In genomic region chr3:30610702-30611410, GRCh38 we compare ENCODE assay signal across 14 cellular contexts. TPM values are rescaled to one million over a fixed set of nuclear protein-coding genes. Genes with fewer than 3 reads are reported as not detected.
DNase-seq lines count a peak whose midpoint lies in the region; ATAC-seq and TF ChIP-seq lines count a peak whose summit lies in the region.
"Had no signal": no experiment of that assay in that cellular context is flagged by ENCODE, and none has a peak within 500 bp of the region (broad histone marks: within the 10 kb centered on the region; RNA-seq: fewer than 3 reads in every experiment).

No MANE protein-coding gene starts in this region.

- H3K79me2 ChIP-seq in ACC112 (ENCODE audit: control insufficient read depth, insufficient read depth, low read length, unreplicated experiment) (peaks cover 90% of the 10 kb centered on the region), HCT116 (ENCODE audit: insufficient read depth, low read length) (peaks cover 94% of the 10 kb centered on the region)

- H3K27ac Mint-ChIP-seq in natural killer cell: peak overlapping the region; percentile 91 to 92

- H3K27me3 Mint-ChIP-seq in natural killer cell (ENCODE audit: low read depth in 2 of 2): no peaks in the 10 kb centered on the region

- H4K20me1 ChIP-seq in HCT116 (ENCODE audit: insufficient read depth): peaks cover 8% of the 10 kb centered on the region

- intact Hi-C loops in HCT116 (cut with micrococcal nuclease) (loop anchor here (5.0 kb wide), 1 partner anchor 289 kb away; no protein-coding TSS in a partner anchor), breast epithelium (cut with DNase I; ENCODE audit: low total_unique reads) (no loop called here), natural killer cell (cut with micrococcal nuclease) (loop anchor here (1.0 to 2.0 kb wide), 2 partner anchors 34 to 47 kb away; no protein-coding TSS in a partner anchor)

- H3K4me1 Mint-ChIP-seq in natural killer cell: peaks cover 79 to 81% of the 10 kb centered on the region in 2 donors

- RAD21 ChIA-PET in HCT116 (lab: Charles Lee; ENCODE audit: low non-redundant PET in 1 of 2, low total read pairs in 2 of 2, uncharacterized antibody in 2 of 2, unreplicated experiment in 2 of 2): no interaction called here

- H3K4me3 Mint-ChIP-seq in natural killer cell: peak overlapping the region; percentile 97

- H3K4me1 ChIP-seq in ACC112 (ENCODE audit: control insufficient read depth, insufficient read depth, low read length, unreplicated experiment): peaks cover 62% of the 10 kb centered on the region
- H3K4me1 ChIP-seq in HCT116 (ENCODE audit: control insufficient read depth in 1 of 2, insufficient read depth in 2 of 2, low read length in 2 of 2): peaks cover 72 to 82% of the 10 kb centered on the region in 2 experiments
- H3K4me1 ChIP-seq in breast epithelium: peaks cover 0 to 4% of the 10 kb centered on the region in 2 donors

- H3K9me3 Mint-ChIP-seq in natural killer cell: no peaks in the 10 kb centered on the region

- H3K36me3 ChIP-seq in ACC112 (ENCODE audit: insufficient read depth, low read length): peaks cover 14% of the 10 kb centered on the region
- H3K36me3 ChIP-seq in HCT116 (ENCODE audit: control insufficient read depth in 1 of 2, insufficient read depth in 2 of 2, low read length in 2 of 2): 0 out of 4 replicates have a peak, but pooled peaks cover 0 to 7% of the 10 kb centered on the region in 2 experiments
- no peaks in the 10 kb centered on the region for H3K36me3 ChIP-seq in breast epithelium

- ATAC-seq in HCT116: no peak
- ATAC-seq in natural killer cell: no peak
- ATAC-seq: K562, left lobe of liver had no signal

- BruUV-seq in HCT116 (replicated peaks; lab: Mats Ljungman, UMichigan): no TSS peak

- CTCF ChIA-PET in HCT116 (lab: Charles Lee): no interaction called here
- CTCF ChIA-PET in RWPE1 (lab: Yijun Ruan, JAX): no interaction called here

- TF ChIP-seq CTCF in HCT116 (IDR thresholded peaks at IDR 0.05 in 2 of 3, conservative IDR thresholded peaks at IDR 0.05 in 1 of 3; ENCODE audit: borderline replicate concordance in 1 of 3, insufficient read depth in 1 of 3, low read depth in 2 of 3, low read length in 2 of 3): no peak
- no peak for TF ChIP-seq CTCF in breast epithelium (IDR thresholded peaks at IDR 0.05)
- TF ChIP-seq CTCF in natural killer cell (IDR thresholded peaks at IDR 0.05): no peak
- no peak for TF ChIP-seq CTCF in RWPE1 (conservative IDR thresholded peaks at IDR 0.05; ENCODE audit: low read depth)

- H3K9me3 ChIP-seq in HCT116 (ENCODE audit: control insufficient read depth in 1 of 2, insufficient read depth in 1 of 2, low read depth in 1 of 2, low read length in 2 of 2) (no peaks in the 10 kb centered on the region), breast epithelium (no peaks in the 10 kb centered on the region)

- H3K36me3 Mint-ChIP-seq in natural killer cell: no peaks in the 10 kb centered on the region

- TF ChIP-seq POLR2A in HCT116 (IDR thresholded peaks at IDR 0.05; ENCODE audit: borderline replicate concordance, extremely low read depth, insufficient read depth, insufficient read length) (no peak), breast epithelium (IDR thresholded peaks at IDR 0.05) (no peak)

- peak overlapping the region; percentile 76 for H3K4me3 ChIP-seq in ACC112 (ENCODE audit: low read depth, low read length)
- H3K4me3 ChIP-seq in HCT116 (replicated peaks in 1 of 2; ENCODE audit: low read depth in 1 of 2, low read length in 2 of 2): peak overlapping the region; percentile 6 to 60; a peak in 3 of 4 replicates
- peak overlapping the region; percentile 93 to 100 (median 99) for H3K4me3 ChIP-seq in breast epithelium
- H3K4me3 ChIP-seq: K562 had no signal

- peak overlapping the region; percentile 85 for H3K4me2 ChIP-seq in HCT116 (ENCODE audit: low read length)

- peak overlapping the region; percentile 90 for H3K9ac ChIP-seq in HCT116 (ENCODE audit: low read length)

- no peak for DNase-seq in HCT116 (ENCODE audit: low read depth, low spot score)
- no peak for DNase-seq in breast epithelium (ENCODE audit: low spot score in 2 of 2)
- no peak for DNase-seq in natural killer cell
- DNase-seq in central memory CD4-positive, alpha-beta T cell: no peak
- DNase-seq in RWPE1 (ENCODE audit: low spot score): no peak
- no peak for DNase-seq in NCI-H524 treated with DMSO at 0.1 percent for 48 hours (lab: John Stamatoyannopoulos, UW)
- no peak for DNase-seq in cerebellum (ENCODE audit: low spot score)
- DNase-seq: activated CD4-positive, alpha-beta T cell treated with anti-CD3 and anti-CD28 coated beads for 48 hours; DMS53; effector CD4-positive, alpha-beta T cell; NCI-H774 had no signal

- H3K27me3 ChIP-seq in ACC112 (ENCODE audit: insufficient read depth, low read length) (no peaks in the 10 kb centered on the region), HCT116 (ENCODE audit: insufficient read depth, low read length) (no peaks in the 10 kb centered on the region), breast epithelium (no peaks in the 10 kb centered on the region)

- H3K27ac ChIP-seq in ACC112 (ENCODE audit: low read depth, low read length) (peak overlapping the region; percentile 73), HCT116 (ENCODE audit: low read depth, low read length) (peak overlapping the region; percentile 79), breast epithelium (peak overlapping the region; percentile 60 to 99), RWPE1 (no peak overlapping the region)

- POLR2A ChIA-PET in HCT116 (lab: Charles Lee): no interaction called here
- POLR2A ChIA-PET in RWPE1 (lab: Yijun Ruan, JAX; ENCODE audit: low non-redundant PET): no interaction called here

- no peaks in the 10 kb centered on the region for H3K9me2 ChIP-seq in HCT116 (ENCODE audit: insufficient read depth)

- H2AFZ ChIP-seq in ACC112 (ENCODE audit: low read length, unreplicated experiment) (no peak overlapping the region), HCT116 (ENCODE audit: low read depth, low read length, poor library complexity, severe bottlenecking) (no peak overlapping the region)

- TF ChIP-seq RAD21 in HCT116 (IDR thresholded peaks at IDR 0.05; ENCODE audit: low read depth): no peak

TF ChIP-seq in HCT116, 20 proteins besides CTCF, POLR2A, EP300 and RAD21 (continues in another document):
- TF ChIP-seq ATF3 (IDR thresholded peaks at IDR 0.05) (no peak), EZH2 (IDR thresholded peaks at IDR 0.05) (no peak), JUND (IDR thresholded peaks at IDR 0.05) (no peak), POLR2AphosphoS5 (IDR thresholded peaks at IDR 0.05; ENCODE audit: low read depth, low read length) (no peak), SRF (IDR thresholded peaks at IDR 0.05; ENCODE audit: low read depth) (no peak), REST (IDR thresholded peaks at IDR 0.05; ENCODE audit: low read depth) (no peak), ZBTB33 (IDR thresholded peaks at IDR 0.05; ENCODE audit: extremely low read depth, insufficient replicate concordance, low read length) (no peak), ELF1 (IDR thresholded peaks at IDR 0.05; ENCODE audit: borderline replicate concordance, low read depth) (no peak), SIN3A (IDR thresholded peaks at IDR 0.05; ENCODE audit: low read depth) (no peak), ZFX (IDR thresholded peaks at IDR 0.05) (no peak), TCF7L2 (IDR thresholded peaks at IDR 0.05; ENCODE audit: borderline replicate concordance, extremely low read depth, insufficient read depth, insufficient read length) (no peak), EGR1 (IDR thresholded peaks at IDR 0.05; ENCODE audit: low read depth) (no peak)

RNA-seq across cellular contexts. Expression of gene TGFBR2, which starts 4.5 kb away (rescaled TPM):
- total RNA-seq in HCT116 (2021; ENCODE audit: unreplicated experiment): 22.5 TPM
- 8.1 and 8.9 TPM in 2 replicates for polyA plus RNA-seq in HCT116 (2012)
- total RNA-seq in breast epithelium: 100 to 1,000 TPM; 205 to 281 (median 243) TPM
- 100 to 1,000 TPM in 1 of 3 donors, 10 to 100 TPM in 2; 70.4 to 113 (median 99.3) TPM for total RNA-seq in natural killer cell
- 12.1 TPM for total RNA-seq in cerebellum

Comparison
In these comparisons a context has a peak if more than half of its experiments do, and no peak if none do; other contexts are left out.
1. H3K4me3 ChIP-seq: peak in every context shown above with its lines; median percentile 99 in breast epithelium; 76 in ACC112; 33 in HCT116.